ENCODE assay signal across 26 cellular contexts in genomic region chr19:1225451-1226226, GRCh38.
"Had no signal": no experiment of that assay in that cellular context is flagged by ENCODE, and none has a peak within 500 bp of the region (broad histone marks: within the 10 kb centered on the region; RNA-seq: fewer than 3 reads in every experiment).

No MANE protein-coding gene starts in this region.

- H3K27ac ChIP-seq: breast epithelium, epithelial cell of prostate, esophagus squamous epithelium, parathyroid adenoma, psoas muscle had no signal

- ATAC-seq: activated CD8-positive, alpha-beta memory T cell treated with anti-CD3 and anti-CD28 coated beads, Interleukin-2, amount 10 ng/mL, durations not matched to agents 7 days and 5 days; activated CD8-positive, alpha-beta T cell treated with anti-CD3 and anti-CD28 coated beads, Interleukin-2, amount 10 ng/mL, durations not matched to agents 7 days and 5 days; activated naive CD4-positive, alpha-beta T cell treated with anti-CD3 and anti-CD28 coated beads, Interleukin-2, amount 50 U/mL, for 72 hours; left cardiac atrium; left ventricle myocardium superior; psoas muscle; stimulated activated memory B cell treated with anti-CD40 and anti-IgM and Interleukin-4, amounts not matched to agents 10 μg/mL and 1 μg/mL and 100 μg/mL, for 72 hours; stimulated activated naive CD8-positive, alpha-beta T cell treated with anti-CD3 and anti-CD28 coated beads, Interleukin-15, amount 100 ng/mL, for 72 hours had no signal

- H3K4me3 Mint-ChIP-seq: activated CD8-positive, alpha-beta memory T cell treated with anti-CD3 and anti-CD28 coated beads, Interleukin-2, amount 10 ng/mL, durations not matched to agents 7 days and 5 days; activated CD8-positive, alpha-beta T cell treated with anti-CD3 and anti-CD28 coated beads, Interleukin-2, amount 10 ng/mL, durations not matched to agents 7 days and 5 days; nephron; stimulated activated memory B cell treated with anti-CD40 and anti-IgM and Interleukin-4, amounts not matched to agents 10 μg/mL and 1 μg/mL and 100 μg/mL, for 72 hours; stimulated activated naive CD8-positive, alpha-beta T cell treated with anti-CD3 and anti-CD28 coated beads, Interleukin-15, amount 100 ng/mL, for 72 hours; type B pancreatic cell had no signal

- H3K9me3 ChIP-seq: breast epithelium, esophagus squamous epithelium, psoas muscle had no signal

- H3K27me3 ChIP-seq: breast epithelium, esophagus squamous epithelium had no signal

- H2AFZ ChIP-seq: parathyroid adenoma had no signal

- H3K27me3 Mint-ChIP-seq: activated CD8-positive, alpha-beta memory T cell treated with anti-CD3 and anti-CD28 coated beads, Interleukin-2, amount 10 ng/mL, durations not matched to agents 7 days and 5 days; stimulated activated memory B cell treated with anti-CD40 and anti-IgM and Interleukin-4, amounts not matched to agents 10 μg/mL and 1 μg/mL and 100 μg/mL, for 72 hours; stimulated activated naive CD8-positive, alpha-beta T cell treated with anti-CD3 and anti-CD28 coated beads, Interleukin-15, amount 100 ng/mL, for 72 hours; type B pancreatic cell had no signal

- H3K4me2 ChIP-seq: smooth muscle cell had no signal

- H3K4me1 ChIP-seq: breast epithelium, parathyroid adenoma had no signal

- H3K4me3 ChIP-seq: breast epithelium, esophagus squamous epithelium, psoas muscle, smooth muscle cell had no signal

- H3K9me3 Mint-ChIP-seq: activated naive CD4-positive, alpha-beta T cell treated with anti-CD3 and anti-CD28 coated beads, Interleukin-2, amount 50 U/mL, for 72 hours; nephron; stimulated activated memory B cell treated with anti-CD40 and anti-IgM and Interleukin-4, amounts not matched to agents 10 μg/mL and 1 μg/mL and 100 μg/mL, for 72 hours; stimulated activated naive CD8-positive, alpha-beta T cell treated with anti-CD3 and anti-CD28 coated beads, Interleukin-15, amount 100 ng/mL, for 72 hours; type B pancreatic cell had no signal

- H3K36me3 Mint-ChIP-seq: activated naive CD4-positive, alpha-beta T cell treated with anti-CD3 and anti-CD28 coated beads, Interleukin-2, amount 50 U/mL, for 72 hours; type B pancreatic cell had no signal

- DNase-seq: activated CD4-positive, CD25-positive, alpha-beta regulatory T cell treated with anti-CD3 and anti-CD28 coated beads, Interleukin-2, amount 50 U/mL, for 72 hours; activated CD8-positive, alpha-beta memory T cell treated with anti-CD3 and anti-CD28 coated beads, Interleukin-2, amount 10 ng/mL, durations not matched to agents 7 days and 5 days; activated CD8-positive, alpha-beta T cell treated with anti-CD3 and anti-CD28 coated beads, Interleukin-2, amount 10 ng/mL, durations not matched to agents 7 days and 5 days; activated naive CD4-positive, alpha-beta T cell; activated T-cell treated with anti-CD3 and anti-CD28 coated beads, Interleukin-2, amount 50 U/mL, for 48 hours; central memory CD4-positive, alpha-beta T cell; dermis blood vessel endothelial cell; effector CD8-positive, alpha-beta T cell; esophagus squamous epithelium; glutamatergic neuron; left cardiac atrium; left ventricle myocardium superior; psoas muscle; stimulated activated CD4-positive, alpha-beta T cell treated with anti-CD3 and anti-CD28 coated beads, Interleukin-1b, Interleukin-23, amount 100 ng/mL, for 48 hours; stimulated activated CD4-positive, alpha-beta T cell treated with anti-CD3 and anti-CD28 coated beads, Interleukin-4, amount 100 ng/mL, for 4 hours; stimulated activated CD8-positive, alpha-beta memory T cell treated with anti-CD3 and anti-CD28 coated beads, Interleukin-4, amount 100 ng/mL, for 48 hours; stimulated activated naive CD8-positive, alpha-beta T cell treated with anti-CD3 and anti-CD28 coated beads, Interleukin-15, amount 100 ng/mL, for 72 hours; T-helper 2 cell had no signal

- H3K27ac Mint-ChIP-seq: activated CD8-positive, alpha-beta memory T cell treated with anti-CD3 and anti-CD28 coated beads, Interleukin-2, amount 10 ng/mL, durations not matched to agents 7 days and 5 days; activated CD8-positive, alpha-beta T cell treated with anti-CD3 and anti-CD28 coated beads, Interleukin-2, amount 10 ng/mL, durations not matched to agents 7 days and 5 days; activated naive CD4-positive, alpha-beta T cell treated with anti-CD3 and anti-CD28 coated beads, Interleukin-2, amount 50 U/mL, for 72 hours; nephron; stimulated activated memory B cell treated with anti-CD40 and anti-IgM and Interleukin-4, amounts not matched to agents 10 μg/mL and 1 μg/mL and 100 μg/mL, for 72 hours; stimulated activated naive CD8-positive, alpha-beta T cell treated with anti-CD3 and anti-CD28 coated beads, Interleukin-15, amount 100 ng/mL, for 72 hours; type B pancreatic cell had no signal

- H3K4me1 Mint-ChIP-seq: activated CD8-positive, alpha-beta memory T cell treated with anti-CD3 and anti-CD28 coated beads, Interleukin-2, amount 10 ng/mL, durations not matched to agents 7 days and 5 days; nephron; stimulated activated memory B cell treated with anti-CD40 and anti-IgM and Interleukin-4, amounts not matched to agents 10 μg/mL and 1 μg/mL and 100 μg/mL, for 72 hours; stimulated activated naive CD8-positive, alpha-beta T cell treated with anti-CD3 and anti-CD28 coated beads, Interleukin-15, amount 100 ng/mL, for 72 hours had no signal
